ENCODE assay signal across 8 cellular contexts in the genomic region with DNA sequence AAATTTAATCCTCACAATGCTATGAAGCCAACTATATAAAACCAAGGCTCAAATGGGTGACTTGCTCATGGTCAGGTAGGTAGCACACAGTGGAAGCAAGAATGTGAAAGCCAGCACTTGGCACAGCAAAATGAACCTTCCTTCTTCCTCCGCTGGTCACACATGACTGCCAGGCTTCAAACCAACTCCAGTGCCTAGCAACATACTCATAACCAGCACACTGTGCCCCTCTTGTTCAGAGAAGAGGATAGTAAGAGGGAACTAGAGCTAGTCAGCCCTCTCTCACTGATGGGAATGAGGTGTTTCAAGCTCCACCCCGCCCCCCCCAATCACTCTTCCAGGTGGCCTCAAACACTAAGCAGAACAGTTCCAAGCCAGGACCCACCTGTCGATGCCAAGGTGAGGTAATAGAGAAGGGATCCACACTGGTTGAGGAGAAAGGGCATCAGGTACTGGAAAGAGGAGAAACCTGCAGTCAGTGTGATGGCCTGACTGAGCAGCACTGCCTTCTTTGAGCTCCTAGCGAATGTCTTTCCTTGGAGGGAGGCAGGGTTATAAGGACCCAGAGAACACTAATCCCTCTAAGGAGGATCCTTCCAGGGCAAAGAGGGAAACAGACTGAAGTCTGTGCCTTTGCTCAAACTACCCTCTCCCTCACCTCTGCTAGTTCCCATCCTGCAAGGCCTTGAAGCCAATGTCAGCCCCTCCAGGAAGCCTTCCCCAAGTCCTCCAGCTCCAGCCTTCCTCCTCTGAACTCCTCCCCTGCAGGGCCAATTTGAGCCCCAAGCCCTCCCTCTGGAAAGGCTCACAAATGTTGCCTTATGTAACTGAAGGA. TPM values are rescaled to one million over a fixed set of nuclear protein-coding genes. Genes with fewer than 3 reads are reported as not detected.
DNase-seq lines count a peak whose midpoint lies in the region; ATAC-seq and TF ChIP-seq lines count a peak whose summit lies in the region.

No MANE protein-coding gene starts in this region.

- H2AFZ ChIP-seq in KMS-11 (ENCODE audit: low read depth): no peak overlapping the region

- H3K27me3 Mint-ChIP-seq in naive thymus-derived CD8-positive, alpha-beta T cell: no peaks in the 10 kb centered on the region

- H3K27ac Mint-ChIP-seq in naive thymus-derived CD8-positive, alpha-beta T cell: peak overlapping the region; percentile 95 to 100 (median 99)

- peaks cover 0 to 41% (median 3%) of the 10 kb centered on the region in 3 donors for H3K36me3 Mint-ChIP-seq in naive thymus-derived CD8-positive, alpha-beta T cell

- H3K4me2 ChIP-seq in BLaER1 (peak overlapping the region; percentile 92), KMS-11 (peak overlapping the region; percentile 96; the same call in 1 of the 2 replicates)

- peaks cover 17 to 55% (median 44%) of the 10 kb centered on the region in 4 donors for H3K4me1 Mint-ChIP-seq in naive thymus-derived CD8-positive, alpha-beta T cell

- H3K9me3 ChIP-seq in BLaER1 (no peaks in the 10 kb centered on the region), colonic mucosa (no peaks in the 10 kb centered on the region)

- POLR2A ChIA-PET in naive thymus-derived CD8-positive, alpha-beta T cell (lab: Charles Lee): interaction anchor here (0.9 to 50.5 kb wide), 6 partner anchors 15 to 101 kb away, joined by 3 to 2080 read pairs (median 4); a partner anchor contains a TSS

- no peaks in the 10 kb centered on the region; the same call in 1 of the 2 replicates for H4K20me1 ChIP-seq in BLaER1
- no peaks in the 10 kb centered on the region for H4K20me1 ChIP-seq in KMS-11 (ENCODE audit: insufficient read depth)

- ATAC-seq in naive thymus-derived CD8-positive, alpha-beta T cell: no peak
- ATAC-seq in GM21528 (IDR thresholded peaks at IDR 0.05; ENCODE audit: low FRiP score, unreplicated experiment): no peak

- H3K4me1 ChIP-seq in BLaER1 (peaks cover 40% of the 10 kb centered on the region), KMS-11 (ENCODE audit: low read depth, poor library complexity, severe bottlenecking) (peaks cover 15% of the 10 kb centered on the region), colonic mucosa (peaks cover 12% of the 10 kb centered on the region)

- peak overlapping the region; percentile 92 for H3K4me3 ChIP-seq in BLaER1
- H3K4me3 ChIP-seq in KMS-11 (IDR thresholded peaks at IDR 0.05; ENCODE audit: insufficient read depth, low read depth, low read length): no peak overlapping the region
- H3K4me3 ChIP-seq in colonic mucosa: peak overlapping the region; percentile 65

- peak overlapping the region; percentile 91 for H3K9ac ChIP-seq in BLaER1
- no peak overlapping the region for H3K9ac ChIP-seq in KMS-11
- peak overlapping the region; percentile 53 to 98 for H3K9ac ChIP-seq in colonic mucosa (ENCODE audit: low read depth in 2 of 2, low read length in 2 of 2)

- TF ChIP-seq CTCF in KMS-11 (conservative IDR thresholded peaks at IDR 0.05; ENCODE audit: low read depth, low read length) (no peak), colonic mucosa (IDR thresholded peaks at IDR 0.05) (no peak)

- H3K27me3 ChIP-seq in BLaER1 (no peaks in the 10 kb centered on the region), KMS-11 (ENCODE audit: insufficient read depth, low read depth) (no peaks in the 10 kb centered on the region), colonic mucosa (no peaks in the 10 kb centered on the region)

- H3K4me3 Mint-ChIP-seq in naive thymus-derived CD8-positive, alpha-beta T cell: peak overlapping the region; percentile 90 to 99 (median 96)

- H3K27ac ChIP-seq in BLaER1 (no peak overlapping the region; the same call in 1 of the 2 replicates), KMS-11 (no peak overlapping the region), colonic mucosa (no peak overlapping the region)

- peaks cover 22% of the 10 kb centered on the region for H3K79me2 ChIP-seq in KMS-11 (ENCODE audit: insufficient read depth, low read depth)

- DNase-seq in colonic mucosa: no peak
- no peak for DNase-seq in naive thymus-derived CD8-positive, alpha-beta T cell
- no peak for DNase-seq in NCI-H526 treated with DMSO at 0.1 percent for 48 hours (lab: John Stamatoyannopoulos, UW)
- no peak for DNase-seq in NCI-H1105 (lab: John Stamatoyannopoulos, UW)
- DNase-seq in KG1 (lab: John Stamatoyannopoulos, UW): no peak

- intact Hi-C loops in colonic mucosa (cut with DNase I): no loop called here

- H3K9me3 Mint-ChIP-seq in naive thymus-derived CD8-positive, alpha-beta T cell: no peaks in the 10 kb centered on the region

- H3K36me3 ChIP-seq in BLaER1: peaks cover 48% of the 10 kb centered on the region
- no peaks in the 10 kb centered on the region for H3K36me3 ChIP-seq in KMS-11 (ENCODE audit: insufficient read depth)
- no peaks in the 10 kb centered on the region for H3K36me3 ChIP-seq in colonic mucosa

RNA-seq across cellular contexts. Expression of a gene that starts 1.2 kb away (rescaled TPM):
- 10 to 100 TPM; 20.3 to 27.0 TPM for total RNA-seq in colonic mucosa
- total RNA-seq in naive thymus-derived CD8-positive, alpha-beta T cell: 10 to 100 TPM; 24.3 to 26.4 TPM
- polyA plus RNA-seq in naive thymus-derived CD8-positive, alpha-beta T cell: 1 to 10 TPM; 2.1 to 4.9 (median 4.4) TPM

RNA-seq across cellular contexts. Expression of a gene that starts 1.2 kb away (rescaled TPM):
- total RNA-seq in colonic mucosa: 100 to 1,000 TPM; 142 to 264 TPM
- 10 to 100 TPM; 80.3 to 96.9 TPM for total RNA-seq in naive thymus-derived CD8-positive, alpha-beta T cell
- 100 to 1,000 TPM; 167 to 181 (median 179) TPM for polyA plus RNA-seq in naive thymus-derived CD8-positive, alpha-beta T cell

RNA-seq across cellular contexts. Expression of a gene that starts 12.1 kb away (rescaled TPM):
- total RNA-seq in colonic mucosa: not detected
- total RNA-seq in naive thymus-derived CD8-positive, alpha-beta T cell: under 1 TPM in 1 of 2 experiments, not detected in 1; 0.22 TPM
- polyA plus RNA-seq in naive thymus-derived CD8-positive, alpha-beta T cell: under 1 TPM in 1 of 3 donors, not detected in 2; 0.08 TPM

RNA-seq across cellular contexts. Expression of a gene that starts 15.5 kb away (rescaled TPM):
- total RNA-seq in colonic mucosa: 1 to 10 TPM; 1.8 to 4.3 TPM
- total RNA-seq in naive thymus-derived CD8-positive, alpha-beta T cell: 1 to 10 TPM; 1.7 to 2.1 TPM
- polyA plus RNA-seq in naive thymus-derived CD8-positive, alpha-beta T cell: under 1 TPM; 0.60 to 0.92 (median 0.73) TPM

RNA-seq across cellular contexts. Expression of a gene that starts 20.6 kb away (rescaled TPM):
- total RNA-seq in colonic mucosa: 1 to 10 TPM; 2.8 to 5.1 TPM
- 1 to 10 TPM; 6.5 to 7.0 TPM for total RNA-seq in naive thymus-derived CD8-positive, alpha-beta T cell
- polyA plus RNA-seq in naive thymus-derived CD8-positive, alpha-beta T cell: 10 to 100 TPM; 15.4 to 17.3 (median 16.3) TPM
